In the genomic region with DNA sequence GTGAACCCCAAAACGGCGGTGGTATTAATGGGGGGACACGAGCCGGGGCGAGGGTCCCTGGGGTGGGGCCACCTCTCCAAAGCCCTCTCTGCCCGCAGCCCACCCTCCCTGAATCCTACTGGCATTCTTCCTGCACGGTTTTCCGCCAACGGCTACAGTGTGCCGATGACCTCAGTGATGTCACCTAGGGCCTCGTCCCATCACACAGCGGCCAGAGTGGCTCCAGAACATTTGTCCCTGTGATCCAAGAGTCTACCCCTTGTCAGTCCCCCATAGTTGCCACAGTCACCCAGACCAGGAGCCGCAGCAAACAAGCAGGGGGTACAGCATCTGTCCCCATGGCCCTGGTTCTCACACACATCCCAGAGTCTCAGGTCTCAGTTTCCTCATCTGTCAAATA, we compare ENCODE assay signal across 20 cellular contexts.
"Had no signal": no experiment of that assay in that cellular context is flagged by ENCODE, and none has a peak within 500 bp of the region (broad histone marks: within the 10 kb centered on the region; RNA-seq: fewer than 3 reads in every experiment).

No MANE protein-coding gene starts in this region.

- H3K4me3 ChIP-seq: gastrocnemius medialis, heart left ventricle, mucosa of descending colon had no signal

- H3K27ac Mint-ChIP-seq: stimulated activated naive CD8-positive, alpha-beta T cell treated with anti-CD3 and anti-CD28 coated beads, Interleukin-15, Interleukin-2, amounts not matched to agents 100 ng/mL and 50 ng/mL, for 24 hours; type B pancreatic cell had no signal

- H3K27me3 ChIP-seq: brain microvascular endothelial cell, heart left ventricle had no signal

- H3K9me3 Mint-ChIP-seq: activated naive CD8-positive, alpha-beta T cell treated with anti-CD3 and anti-CD28 coated beads, Interleukin-2, amount 10 ng/mL, durations not matched to agents 7 days and 5 days; nephron; stimulated activated naive CD8-positive, alpha-beta T cell treated with anti-CD3 and anti-CD28 coated beads, Interleukin-15, Interleukin-2, amounts not matched to agents 100 ng/mL and 50 ng/mL, for 24 hours; type B pancreatic cell had no signal

- H3K27ac ChIP-seq: brain microvascular endothelial cell, epithelial cell of prostate, gastrocnemius medialis had no signal

- H3K4me1 ChIP-seq: gastrocnemius medialis had no signal

- H3K27me3 Mint-ChIP-seq: activated CD8-positive, alpha-beta memory T cell treated with anti-CD3 and anti-CD28 coated beads, Interleukin-2, amount 10 ng/mL, durations not matched to agents 7 days and 5 days; activated naive CD8-positive, alpha-beta T cell treated with anti-CD3 and anti-CD28 coated beads, Interleukin-2, amount 10 ng/mL, durations not matched to agents 7 days and 5 days; stimulated activated naive CD8-positive, alpha-beta T cell treated with anti-CD3 and anti-CD28 coated beads, Interleukin-15, Interleukin-2, amounts not matched to agents 100 ng/mL and 50 ng/mL, for 24 hours; type B pancreatic cell had no signal

- DNase-seq: activated CD8-positive, alpha-beta memory T cell treated with anti-CD3 and anti-CD28 coated beads, Interleukin-2, amount 10 ng/mL, durations not matched to agents 7 days and 5 days; activated effector memory CD4-positive, alpha-beta T cell treated with anti-CD3 and anti-CD28 coated beads, Interleukin-2, amount 50 U/mL, for 16 hours; activated naive CD8-positive, alpha-beta T cell treated with anti-CD3 and anti-CD28 coated beads, Interleukin-2, amount 10 ng/mL, durations not matched to agents 7 days and 5 days; activated T-cell treated with anti-CD3 and anti-CD28 coated beads, Interleukin-2, amount 50 U/mL, for 1 hour; anterior cingulate cortex; brain microvascular endothelial cell; cerebellar nuclear complex; gastrocnemius medialis; heart left ventricle; left colon; mucosa of descending colon; occipital lobe; stimulated activated CD4-positive, alpha-beta T cell treated with anti-CD3 and anti-CD28 coated beads, Interleukin-15, amount 100 ng/mL, for 24 hours; stimulated activated CD4-positive, alpha-beta T cell treated with anti-CD3 and anti-CD28 coated beads, Interleukin-4, amount 100 ng/mL, for 24 hours; SW 1271; T-helper 9 cell had no signal

- H3K4me3 Mint-ChIP-seq: activated CD8-positive, alpha-beta memory T cell treated with anti-CD3 and anti-CD28 coated beads, Interleukin-2, amount 10 ng/mL, durations not matched to agents 7 days and 5 days; activated naive CD8-positive, alpha-beta T cell treated with anti-CD3 and anti-CD28 coated beads, Interleukin-2, amount 10 ng/mL, durations not matched to agents 7 days and 5 days; nephron; stimulated activated naive CD8-positive, alpha-beta T cell treated with anti-CD3 and anti-CD28 coated beads, Interleukin-15, Interleukin-2, amounts not matched to agents 100 ng/mL and 50 ng/mL, for 24 hours; type B pancreatic cell had no signal

- H3K36me3 Mint-ChIP-seq: activated CD8-positive, alpha-beta memory T cell treated with anti-CD3 and anti-CD28 coated beads, Interleukin-2, amount 10 ng/mL, durations not matched to agents 7 days and 5 days; activated naive CD8-positive, alpha-beta T cell treated with anti-CD3 and anti-CD28 coated beads, Interleukin-2, amount 10 ng/mL, durations not matched to agents 7 days and 5 days; type B pancreatic cell had no signal

- H3K36me3 ChIP-seq: brain microvascular endothelial cell, gastrocnemius medialis, heart left ventricle had no signal

- ATAC-seq: gastrocnemius medialis, heart left ventricle, left colon, mucosa of descending colon had no signal

- H3K9me3 ChIP-seq: gastrocnemius medialis, heart left ventricle, mucosa of descending colon had no signal
